1 cellular context compared by ENCODE assay signal in the genomic region with DNA sequence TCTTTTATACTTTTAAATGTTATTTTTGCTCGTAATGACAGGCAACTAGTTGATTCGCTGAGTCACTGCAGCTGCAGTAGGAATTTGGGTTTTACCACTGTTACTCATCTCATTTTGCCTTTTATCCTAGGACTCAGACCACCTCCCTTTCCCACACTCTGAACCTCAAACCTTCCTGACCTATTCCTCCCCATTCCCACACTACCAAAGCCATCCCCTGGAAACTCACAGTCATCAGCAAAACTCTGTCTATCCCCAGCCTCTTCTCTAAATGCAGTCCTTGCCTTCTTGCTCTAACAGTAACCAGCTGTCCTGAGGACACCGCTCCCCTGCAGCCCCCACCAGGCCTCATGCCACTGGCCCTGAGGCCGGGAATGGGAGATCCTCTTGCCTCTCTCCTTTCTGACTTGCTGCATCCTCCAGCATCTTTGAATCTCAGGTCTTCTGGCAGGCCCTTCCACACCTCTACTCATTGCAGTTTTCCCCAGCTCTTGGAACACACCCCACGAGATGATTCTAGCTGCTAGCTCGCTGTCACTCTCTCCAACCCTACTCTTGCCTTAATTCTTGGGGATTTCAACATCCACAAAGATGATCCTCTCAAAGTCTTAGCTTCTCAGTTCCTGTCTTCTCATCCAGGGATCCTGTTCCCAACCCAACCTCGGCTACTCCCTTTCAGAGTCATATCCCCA.
A peak's percentile ranks its signal among the peaks of the same experiment; 100 is the strongest.
TF ChIP-seq lines count a peak whose summit lies in the region.

No MANE protein-coding gene starts in this region.

TF ChIP-seq in H1, 55 proteins besides CTCF, POLR2A, EP300 and RAD21:
- TF ChIP-seq SIX5 (IDR thresholded peaks at IDR 0.05; ENCODE audit: low read depth, low read length) (no peak), JUND (IDR thresholded peaks at IDR 0.05; ENCODE audit: low read length) (no peak), BACH1 (IDR thresholded peaks at IDR 0.05; ENCODE audit: low read length) (peak; percentile 91), MAFK (IDR thresholded peaks at IDR 0.05; ENCODE audit: low read depth, low read length) (peak; percentile 61)
